18 cellular contexts compared by ENCODE assay signal in the genomic region with DNA sequence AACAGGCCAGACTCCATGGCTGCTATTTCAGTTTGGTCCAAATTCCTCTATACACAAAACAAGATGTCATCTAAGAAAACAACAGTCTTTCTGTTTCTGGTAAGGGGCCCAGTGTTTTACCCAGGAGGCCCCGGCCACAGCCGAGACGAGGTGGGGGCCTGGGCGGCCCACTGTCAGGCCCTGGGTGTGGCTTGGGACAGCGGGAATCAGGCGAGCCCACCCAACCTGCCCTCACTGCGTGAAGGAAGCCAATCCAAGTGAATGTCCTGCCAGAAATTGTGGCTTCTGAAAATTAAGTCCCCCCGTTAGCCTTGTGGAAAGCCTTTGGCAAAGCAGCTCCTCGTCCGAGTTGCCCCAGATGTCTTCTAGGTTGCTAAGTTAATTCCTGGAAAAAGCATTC. TPM values are rescaled to one million over a fixed set of nuclear protein-coding genes. Genes with fewer than 3 reads are reported as not detected.
A peak's percentile ranks its signal among the peaks of the same experiment; 100 is the strongest.
DNase-seq lines count a peak whose midpoint lies in the region; ATAC-seq and TF ChIP-seq lines count a peak whose summit lies in the region.
"Had no signal": no experiment of that assay in that cellular context is flagged by ENCODE, and none has a peak within 500 bp of the region (broad histone marks: within the 10 kb centered on the region; RNA-seq: fewer than 3 reads in every experiment).

No MANE protein-coding gene starts in this region.

- no peak for DNase-seq in right atrium auricular region (ENCODE audit: low spot score)
- DNase-seq in cardiac septum (ENCODE audit: low spot score): no peak
- DNase-seq in caudate nucleus (lab: John Stamatoyannopoulos, UW): no peak
- no peak for DNase-seq in nephron progenitor cell
- no peak for DNase-seq in Karpas-422
- DNase-seq in central memory CD4-positive, alpha-beta T cell: no peak
- no peak for DNase-seq in HK-2 (ENCODE audit: unreplicated experiment)
- DNase-seq: HFFc6, MM.1S, NCI-H1092 treated with DMSO at 0.1 percent for 48 hours, NCI-H1694, NCI-H226, NCI-H524 treated with DMSO at 0.1 percent for 48 hours had no signal

- peak overlapping the region; percentile 19 for H3K27ac Mint-ChIP-seq in nephron progenitor cell
- H3K27ac Mint-ChIP-seq: CD14-positive monocyte, HFFc6 had no signal

- H3K4me1 ChIP-seq in right atrium auricular region (peaks cover 0 to 29% of the 10 kb centered on the region in 2 donors), Karpas-422 (ENCODE audit: low read length) (peaks cover 8% of the 10 kb centered on the region)

- H3K27ac ChIP-seq in right atrium auricular region (peak overlapping the region; percentile 16 to 29), caudate nucleus (ENCODE audit: low read depth, low read length) (peak overlapping the region; percentile 46), Karpas-422 (ENCODE audit: low read length) (no peak overlapping the region)

- H3K27me3 Mint-ChIP-seq in nephron progenitor cell (ENCODE audit: low read depth, poor library complexity): no peaks in the 10 kb centered on the region

- H3K9ac ChIP-seq in Karpas-422 (ENCODE audit: low read length): no peak overlapping the region

- H3K9me3 Mint-ChIP-seq in nephron progenitor cell: no peaks in the 10 kb centered on the region
- H3K9me3 Mint-ChIP-seq: HFFc6 had no signal

- intact Hi-C loops in cardiac septum (cut with DNase I): no loop called here

- H3K79me2 ChIP-seq in Karpas-422 (ENCODE audit: low read length): no peaks in the 10 kb centered on the region

- H3K4me3 ChIP-seq in right atrium auricular region: no peak overlapping the region
- H3K4me3 ChIP-seq in Karpas-422 (ENCODE audit: low read length): no peak overlapping the region

- no peaks in the 10 kb centered on the region for H3K36me3 ChIP-seq in right atrium auricular region
- H3K36me3 ChIP-seq in Karpas-422 (ENCODE audit: insufficient read depth, low read length): no peaks in the 10 kb centered on the region

- no peak overlapping the region for H3K4me3 Mint-ChIP-seq in nephron progenitor cell
- H3K4me3 Mint-ChIP-seq: CD14-positive monocyte, HFFc6 had no signal

- no peaks in the 10 kb centered on the region for H3K9me2 ChIP-seq in Karpas-422 (replicated peaks; ENCODE audit: insufficient read depth, low read length)

- peaks cover 12% of the 10 kb centered on the region for H3K36me3 Mint-ChIP-seq in nephron progenitor cell (ENCODE audit: low read depth)

- no peak overlapping the region for H3K4me2 ChIP-seq in Karpas-422 (ENCODE audit: low read depth, low read length, poor library complexity, severe bottlenecking)

- H3K27me3 ChIP-seq in right atrium auricular region (no peaks in the 10 kb centered on the region), Karpas-422 (ENCODE audit: low read length) (no peaks in the 10 kb centered on the region)

- TF ChIP-seq CTCF in right atrium auricular region (IDR thresholded peaks at IDR 0.05): no peak
- no peak for TF ChIP-seq CTCF in nephron progenitor cell (IDR thresholded peaks at IDR 0.05)

- no peak for ATAC-seq in HG02571 (IDR thresholded peaks at IDR 0.05; ENCODE audit: unreplicated experiment)

- H4K20me1 ChIP-seq in Karpas-422 (ENCODE audit: insufficient read depth, low read depth, low read length): no peaks in the 10 kb centered on the region

- H2AFZ ChIP-seq in Karpas-422 (ENCODE audit: low read length): no peak overlapping the region

- H3K9me3 ChIP-seq in right atrium auricular region (no peaks in the 10 kb centered on the region), Karpas-422 (ENCODE audit: low read length) (no peaks in the 10 kb centered on the region)

- H3K4me1 Mint-ChIP-seq in nephron progenitor cell: peaks cover 26% of the 10 kb centered on the region

RNA-seq across cellular contexts. Expression of a gene that starts 31.2 kb away (rescaled TPM):
- total RNA-seq in right atrium auricular region (10 to 100 TPM in 1 of 2 donors, 1 to 10 TPM in 1; 7.6 to 17.4 TPM), cardiac septum (7.0 TPM)
- total RNA-seq in Karpas-422 (2014; rRNA removed; shearing (Covaris generic); ENCODE audit: low replicate concordance): 3.4 and 3.9 TPM in 2 replicates

RNA-seq across cellular contexts. Expression of a gene that starts 48.2 kb away (rescaled TPM):
- total RNA-seq in right atrium auricular region (not detected), cardiac septum (not detected)
- not detected in 2 replicates for total RNA-seq in Karpas-422 (2014; rRNA removed; shearing (Covaris generic); ENCODE audit: low replicate concordance)
- total RNA-seq: A673, Daoy, H4, HFFc6 had no signal

RNA-seq across cellular contexts. Expression of a gene that starts 56.4 kb away (rescaled TPM):
- 10 to 100 TPM; 71.4 to 74.4 TPM for total RNA-seq in right atrium auricular region
- 71.2 TPM for total RNA-seq in cardiac septum
- 31.4 and 38.9 TPM in 2 replicates for total RNA-seq in Karpas-422 (2014; rRNA removed; shearing (Covaris generic); ENCODE audit: low replicate concordance)
